21 cellular contexts compared by ENCODE assay signal in the genomic region with DNA sequence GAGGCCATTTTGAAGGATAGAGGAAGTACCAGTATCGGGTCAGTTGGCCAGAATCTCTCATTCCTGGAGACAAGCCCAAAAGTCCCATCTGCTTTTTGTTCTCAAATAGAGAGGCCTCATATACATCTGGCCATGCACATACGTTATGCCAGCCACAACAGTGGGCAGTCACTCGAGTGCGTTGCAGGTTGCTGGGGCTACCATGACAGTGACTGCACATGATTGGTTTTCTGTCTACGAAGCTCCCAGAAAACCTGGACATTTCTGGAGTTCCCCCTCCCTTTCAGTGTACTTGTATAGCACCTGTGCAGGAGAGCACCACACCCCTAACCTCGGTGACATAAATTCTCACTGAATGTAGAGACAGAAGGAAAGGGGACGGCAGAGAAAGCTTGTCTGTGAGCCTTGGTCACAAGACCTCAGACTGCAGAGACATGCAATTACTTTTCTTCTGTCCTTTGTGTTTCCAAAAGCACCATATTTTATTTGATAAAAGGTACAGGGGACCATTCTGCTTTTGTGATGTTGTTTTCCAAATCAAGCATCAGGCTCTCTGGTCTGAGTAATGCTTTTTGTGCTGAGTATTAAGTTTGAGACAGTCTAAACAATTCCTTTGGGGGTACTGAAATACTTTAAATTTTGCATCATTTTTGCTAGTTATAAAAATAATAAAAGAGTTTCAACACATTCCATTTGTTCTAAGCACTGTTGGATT.
A peak's percentile ranks its signal among the peaks of the same experiment; 100 is the strongest.
DNase-seq lines count a peak whose midpoint lies in the region; ATAC-seq, FAIRE-seq and TF ChIP-seq lines count a peak whose summit lies in the region.
"Had no signal": no experiment of that assay in that cellular context is flagged by ENCODE, and none has a peak within 500 bp of the region (broad histone marks: within the 10 kb centered on the region; RNA-seq: fewer than 3 reads in every experiment).

No MANE protein-coding gene starts in this region.

- H3K4me3 Mint-ChIP-seq in memory B cell = no peak overlapping the region
- H3K4me3 Mint-ChIP-seq: activated naive CD4-positive, alpha-beta T cell treated with anti-CD3 and anti-CD28 coated beads, Interleukin-2, amount 50 U/mL, for 24 hours; CD4-positive, alpha-beta T cell; stimulated activated naive B cell treated with anti-CD40 and anti-IgM and Interleukin-4, amounts not matched to agents 10 μg/mL and 1 μg/mL and 100 μg/mL, for 72 hours had no signal

- H3K27me3 ChIP-seq in cardiac muscle cell (no peaks in the 10 kb centered on the region), left ventricle myocardium inferior (ENCODE audit: low read depth) (no peaks in the 10 kb centered on the region), colonic mucosa (no peaks in the 10 kb centered on the region)
- H3K27me3 ChIP-seq: brain microvascular endothelial cell, transverse colon had no signal

- peaks cover 2% of the 10 kb centered on the region for H3K36me3 Mint-ChIP-seq in memory B cell

- no peaks in the 10 kb centered on the region for H3K4me1 Mint-ChIP-seq in memory B cell
- H3K4me1 Mint-ChIP-seq: activated naive CD4-positive, alpha-beta T cell treated with anti-CD3 and anti-CD28 coated beads, Interleukin-2, amount 50 U/mL, for 24 hours; stimulated activated naive B cell treated with anti-CD40 and anti-IgM and Interleukin-4, amounts not matched to agents 10 μg/mL and 1 μg/mL and 100 μg/mL, for 72 hours had no signal

- no peak overlapping the region for H3K27ac Mint-ChIP-seq in memory B cell
- H3K27ac Mint-ChIP-seq: activated naive CD4-positive, alpha-beta T cell treated with anti-CD3 and anti-CD28 coated beads, Interleukin-2, amount 50 U/mL, for 24 hours; CD4-positive, alpha-beta T cell; stimulated activated naive B cell treated with anti-CD40 and anti-IgM and Interleukin-4, amounts not matched to agents 10 μg/mL and 1 μg/mL and 100 μg/mL, for 72 hours had no signal

- no peak for DNase-seq in cardiac muscle cell (ENCODE audit: low read depth in 1 of 2, low spot score in 1 of 2)
- DNase-seq in left ventricle myocardium inferior = no peak
- peak; percentile 31 for DNase-seq in colonic mucosa
- DNase-seq in memory B cell (ENCODE audit: low spot score in 2 of 2) = no peak
- no peak for DNase-seq in urothelium cell line (ENCODE audit: low spot score)
- DNase-seq in NCI-H2029 (lab: John Stamatoyannopoulos, UW) = no peak
- DNase-seq: activated CD4-positive, alpha-beta T cell treated with anti-CD3 and anti-CD28 coated beads, Interleukin-2, amount 50 U/mL, for 1 hour; activated T-cell treated with anti-CD3 and anti-CD28 coated beads for 4 hours; brain microvascular endothelial cell; CD4-positive, alpha-beta T cell; effector memory CD4-positive, alpha-beta T cell; KG1; NCI-H1092 treated with DMSO at 0.1 percent for 48 hours; NCI-H2171 treated with DMSO at 0.1 percent for 48 hours; spleen; stimulated activated naive B cell treated with anti-CD40 and anti-IgM and Interleukin-4, amounts not matched to agents 10 μg/mL and 1 μg/mL and 100 μg/mL, for 72 hours; SW 1271; transverse colon had no signal

- ATAC-seq in memory B cell (ENCODE audit: low read depth) = peak; percentile 6
- ATAC-seq in GM21390 (IDR thresholded peaks at IDR 0.05; ENCODE audit: unreplicated experiment) = no peak
- ATAC-seq in GM18858 (IDR thresholded peaks at IDR 0.05; ENCODE audit: unreplicated experiment) = no peak
- ATAC-seq: stimulated activated naive B cell treated with anti-CD40 and anti-IgM and Interleukin-4, amounts not matched to agents 10 μg/mL and 1 μg/mL and 100 μg/mL, for 72 hours had no signal

- H3K36me3 ChIP-seq in cardiac muscle cell (no peaks in the 10 kb centered on the region), left ventricle myocardium inferior (no peaks in the 10 kb centered on the region), colonic mucosa (no peaks in the 10 kb centered on the region)
- H3K36me3 ChIP-seq: brain microvascular endothelial cell, spleen, transverse colon had no signal

- no peaks in the 10 kb centered on the region for H3K27me3 Mint-ChIP-seq in memory B cell

- H3K4me1 ChIP-seq in cardiac muscle cell (ENCODE audit: low read depth) (peaks cover 50% of the 10 kb centered on the region), left ventricle myocardium inferior (peaks cover 23% of the 10 kb centered on the region), colonic mucosa (peaks cover 5% of the 10 kb centered on the region)

- H3K9me3 ChIP-seq in cardiac muscle cell (ENCODE audit: low read depth) = no peaks in the 10 kb centered on the region
- no peaks in the 10 kb centered on the region for H3K9me3 ChIP-seq in left ventricle myocardium inferior (replicated peaks)
- H3K9me3 ChIP-seq in colonic mucosa = no peaks in the 10 kb centered on the region
- H3K9me3 ChIP-seq: spleen, transverse colon had no signal

- H3K9ac ChIP-seq in colonic mucosa (ENCODE audit: low read depth in 2 of 2, low read length in 2 of 2) = peak overlapping the region in 1 of 2 donors; percentile 19

- TF ChIP-seq CTCF in cardiac muscle cell (IDR thresholded peaks at IDR 0.05; ENCODE audit: low read depth, low read length) (no peak), left ventricle myocardium inferior (IDR thresholded peaks at IDR 0.05; ENCODE audit: borderline replicate concordance) (no peak), colonic mucosa (IDR thresholded peaks at IDR 0.05) (no peak)

- H3K9me3 Mint-ChIP-seq in memory B cell = peaks cover 2% of the 10 kb centered on the region
- H3K9me3 Mint-ChIP-seq: activated naive CD4-positive, alpha-beta T cell treated with anti-CD3 and anti-CD28 coated beads, Interleukin-2, amount 50 U/mL, for 24 hours; CD4-positive, alpha-beta T cell; stimulated activated naive B cell treated with anti-CD40 and anti-IgM and Interleukin-4, amounts not matched to agents 10 μg/mL and 1 μg/mL and 100 μg/mL, for 72 hours had no signal

- intact Hi-C loops in left ventricle myocardium inferior (cut with micrococcal nuclease) = no loop called here
- intact Hi-C loops in colonic mucosa (cut with DNase I) = no loop called here

- FAIRE-seq in urothelium cell line (lab: Jason Lieb, UNC) = peak; percentile 84

- H3K27ac ChIP-seq in cardiac muscle cell (peak overlapping the region; percentile 70), left ventricle myocardium inferior (replicated peaks) (no peak overlapping the region), colonic mucosa (no peak overlapping the region)
- H3K27ac ChIP-seq: brain microvascular endothelial cell, transverse colon had no signal

- H3K4me3 ChIP-seq in cardiac muscle cell (no peak overlapping the region), left ventricle myocardium inferior (no peak overlapping the region), colonic mucosa (no peak overlapping the region)
- H3K4me3 ChIP-seq: spleen, transverse colon had no signal
